15 cellular contexts compared by ENCODE assay signal in the genomic region with DNA sequence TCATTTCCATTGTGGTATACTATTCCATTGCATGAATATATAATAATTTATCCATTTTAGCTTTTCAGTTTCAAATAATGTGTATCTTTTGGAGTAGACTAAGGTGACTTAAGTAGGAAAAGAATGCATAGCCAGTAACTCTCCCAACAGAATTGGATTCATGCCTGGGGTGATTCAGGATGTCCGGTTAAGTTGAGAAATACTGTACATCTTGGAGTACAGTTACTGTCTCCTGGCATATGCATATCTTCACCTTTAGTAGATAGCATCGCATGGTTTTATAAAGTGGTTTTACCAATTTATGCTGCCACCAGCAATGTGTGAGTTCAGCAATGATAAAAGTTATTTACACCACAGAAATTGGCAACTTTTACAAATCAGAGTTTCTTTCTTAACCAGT. TPM values are rescaled to one million over a fixed set of nuclear protein-coding genes. Genes with fewer than 3 reads are reported as not detected.
A peak's percentile ranks its signal among the peaks of the same experiment; 100 is the strongest.
DNase-seq lines count a peak whose midpoint lies in the region; ATAC-seq and TF ChIP-seq lines count a peak whose summit lies in the region.
"Had no signal": no experiment of that assay in that cellular context is flagged by ENCODE, and none has a peak within 500 bp of the region (broad histone marks: within the 10 kb centered on the region; RNA-seq: fewer than 3 reads in every experiment).

No MANE protein-coding gene starts in this region.

- H3K79me2 ChIP-seq in smooth muscle cell (ENCODE audit: low read depth) = no peaks in the 10 kb centered on the region
- H3K79me2 ChIP-seq in OCI-LY7 (ENCODE audit: insufficient read depth, low read depth, low read length) = no peaks in the 10 kb centered on the region

- BruUV-seq in OCI-LY7 (replicated peaks; lab: Mats Ljungman, UMichigan) = no TSS peak

- 20% methylated on average over 2 of the region's 2 CpGs for WGBS in smooth muscle cell (ENCODE audit: low lambda C conversion rate)

- DNase-seq in HCEC 1CT = peak; percentile 91
- peak; percentile 84 for DNase-seq in adipocyte (ENCODE audit: low read depth)
- DNase-seq in fibroblast of pulmonary artery (ENCODE audit: low read depth) = peak; percentile 90
- no peak for DNase-seq in smooth muscle cell (lab: John Stamatoyannopoulos, UW; ENCODE audit: unreplicated experiment)
- no peak for DNase-seq in OCI-LY7 (ENCODE audit: low spot score)
- no peak for DNase-seq in activated CD8-positive, alpha-beta memory T cell treated with anti-CD3 and anti-CD28 coated beads, Interleukin-2, amount 50 U/mL, for 4 hours
- DNase-seq in NAMALWA (ENCODE audit: low spot score) = no peak
- DNase-seq: heart right ventricle, NCI-H510A treated with DMSO at 0.1 percent for 48 hours, SJCRH30, transverse colon had no signal

- H3K4me3 ChIP-seq in adipocyte (ENCODE audit: low read length) (peak overlapping the region; percentile 23), fibroblast of pulmonary artery (replicated peaks; ENCODE audit: low read depth, low read length) (no peak overlapping the region), smooth muscle cell (no peak overlapping the region), OCI-LY7 (ENCODE audit: low read depth, low read length, poor library complexity, severe bottlenecking) (no peak overlapping the region)
- H3K4me3 ChIP-seq: heart right ventricle, SJCRH30, transverse colon had no signal

- ATAC-seq in HG02588 (IDR thresholded peaks at IDR 0.05; ENCODE audit: unreplicated experiment) = no peak
- ATAC-seq: activated naive CD4-positive, alpha-beta T cell treated with anti-CD3 and anti-CD28 coated beads, Interleukin-2, amount 50 U/mL, for 72 hours; heart right ventricle had no signal

- POLR2A ChIA-PET in OCI-LY7 (lab: Charles Lee) = no interaction called here

- H3K9ac ChIP-seq in adipocyte (ENCODE audit: low read length) = no peak overlapping the region
- no peak overlapping the region for H3K9ac ChIP-seq in smooth muscle cell (ENCODE audit: low read depth)

- CTCF ChIA-PET in OCI-LY7 (lab: Charles Lee; ENCODE audit: unreplicated experiment) = no interaction called here

- H3K9me3 ChIP-seq in adipocyte (ENCODE audit: control insufficient read depth, low read length) (no peaks in the 10 kb centered on the region), smooth muscle cell (replicated peaks; ENCODE audit: low read depth) (no peaks in the 10 kb centered on the region), OCI-LY7 (ENCODE audit: low read length) (no peaks in the 10 kb centered on the region)
- H3K9me3 ChIP-seq: heart right ventricle, SJCRH30, transverse colon had no signal

- H3K4me2 ChIP-seq in smooth muscle cell (peak overlapping the region; percentile 75), OCI-LY7 (ENCODE audit: low read length) (no peak overlapping the region)

- no peaks in the 10 kb centered on the region for H4K20me1 ChIP-seq in smooth muscle cell (ENCODE audit: low read depth)
- H4K20me1 ChIP-seq in OCI-LY7 (ENCODE audit: insufficient read depth, low read length) = no peaks in the 10 kb centered on the region

- intact Hi-C loops in OCI-LY7 (cut with micrococcal nuclease; ENCODE audit: unreplicated experiment) = loop anchor here (5.0 kb wide), 1 partner anchor 513 kb away; no protein-coding TSS in a partner anchor

- H3K27me3 ChIP-seq in adipocyte (replicated peaks; ENCODE audit: control insufficient read depth, insufficient read depth, low read length) (no peaks in the 10 kb centered on the region), smooth muscle cell (ENCODE audit: low read depth) (no peaks in the 10 kb centered on the region)
- H3K27me3 ChIP-seq: heart right ventricle, transverse colon had no signal

- H2AFZ ChIP-seq in smooth muscle cell (ENCODE audit: low read depth) (no peak overlapping the region), OCI-LY7 (ENCODE audit: low read length) (no peak overlapping the region)

- peak overlapping the region; percentile 89 for H3K27ac ChIP-seq in smooth muscle cell (ENCODE audit: low read depth)
- no peak overlapping the region for H3K27ac ChIP-seq in OCI-LY7 (ENCODE audit: low read depth, low read length, poor library complexity, severe bottlenecking)
- H3K27ac ChIP-seq: HL-60, SJCRH30, VCaP had no signal

- no peaks in the 10 kb centered on the region for H3K9me2 ChIP-seq in OCI-LY7 (ENCODE audit: insufficient read depth, low read length)

- no peak for TF ChIP-seq CTCF in fibroblast of pulmonary artery (IDR thresholded peaks at IDR 0.05; ENCODE audit: low read length, missing control alignments)
- no peak for TF ChIP-seq CTCF in smooth muscle cell (IDR thresholded peaks at IDR 0.05; ENCODE audit: borderline replicate concordance, insufficient read depth, poor library complexity, severe bottlenecking)
- no peak for TF ChIP-seq CTCF in OCI-LY7 (conservative IDR thresholded peaks at IDR 0.05; ENCODE audit: low read length)

- H3F3A ChIP-seq in smooth muscle cell (ENCODE audit: low read depth) = peaks cover 7% of the 10 kb centered on the region

- H3K36me3 ChIP-seq in adipocyte (ENCODE audit: control insufficient read depth, insufficient read depth, low read length, severe bottlenecking) (no peaks in the 10 kb centered on the region), smooth muscle cell (ENCODE audit: low read depth) (no peaks in the 10 kb centered on the region), OCI-LY7 (ENCODE audit: insufficient read depth, low read length) (no peaks in the 10 kb centered on the region)
- H3K36me3 ChIP-seq: heart right ventricle, SJCRH30, transverse colon had no signal

- H3K4me1 ChIP-seq in adipocyte (ENCODE audit: control insufficient read depth, insufficient read depth, low read length) (peaks cover 34% of the 10 kb centered on the region), smooth muscle cell (ENCODE audit: low read depth) (peaks cover 4% of the 10 kb centered on the region), OCI-LY7 (ENCODE audit: insufficient read depth, low read length, poor library complexity, severe bottlenecking) (no peaks in the 10 kb centered on the region)

RNA-seq across cellular contexts. Expression of a gene that starts 18.6 kb away (rescaled TPM):
- total RNA-seq in smooth muscle cell (10.2 and 13.7 TPM in 2 replicates), OCI-LY7 (2022) (21.8 and 22.4 TPM in 2 replicates)
- 14.9 and 25.8 TPM in 2 replicates for polyA plus RNA-seq in smooth muscle cell
- 7.0 and 8.2 TPM in 2 replicates for total RNA-seq in OCI-LY7 (2014; rRNA removed; shearing (Covaris generic))

RNA-seq across cellular contexts. Expression of a gene that starts 58.4 kb away (rescaled TPM):
- total RNA-seq in smooth muscle cell (6.5 and 7.3 TPM in 2 replicates), OCI-LY7 (2022) (4.6 and 9.2 TPM in 2 replicates)
- polyA plus RNA-seq in smooth muscle cell = 11.4 and 16.6 TPM in 2 replicates
- total RNA-seq in OCI-LY7 (2014; rRNA removed; shearing (Covaris generic)) = 1.9 and 8.9 TPM in 2 replicates

Comparison
In these comparisons a context has a peak if more than half of its experiments do, and no peak if none do; other contexts are left out.
1. DNase-seq: peak in HCEC 1CT (single experiment), adipocyte (single experiment) and fibroblast of pulmonary artery (single experiment); none in smooth muscle cell (single experiment), OCI-LY7 (single experiment), activated CD8-positive, alpha-beta memory T cell treated with anti-CD3 and anti-CD28 coated beads, Interleukin-2, amount 50 U/mL, for 4 hours (single experiment) and NAMALWA (single experiment).